ENCODE assay signal across 1 cellular context in the genomic region with DNA sequence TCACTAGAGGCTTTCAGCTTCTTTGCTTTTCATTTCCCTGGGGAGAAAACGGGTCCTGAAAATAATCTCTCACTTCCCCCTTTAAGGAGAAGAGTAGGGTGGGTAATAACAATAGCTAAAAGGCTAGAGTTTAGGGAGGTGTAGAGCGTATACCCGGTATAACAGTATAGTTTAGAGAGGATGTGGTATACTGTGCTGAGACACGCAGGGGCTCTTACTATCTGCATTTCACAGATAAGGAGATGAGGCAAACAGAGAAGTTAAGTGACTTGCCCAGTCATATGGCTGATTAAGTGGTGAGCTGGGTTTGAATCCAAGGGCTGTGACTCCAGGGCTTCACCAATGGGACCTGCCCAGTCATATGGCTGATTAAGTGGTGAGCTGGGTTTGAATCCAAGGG.
TF ChIP-seq lines count a peak whose summit lies in the region.

No MANE protein-coding gene starts in this region.

TF ChIP-seq in K562, 482 proteins besides CTCF, POLR2A, EP300 and RAD21 (continued from another document and continues in another):
- TF ChIP-seq, protein P1, sequence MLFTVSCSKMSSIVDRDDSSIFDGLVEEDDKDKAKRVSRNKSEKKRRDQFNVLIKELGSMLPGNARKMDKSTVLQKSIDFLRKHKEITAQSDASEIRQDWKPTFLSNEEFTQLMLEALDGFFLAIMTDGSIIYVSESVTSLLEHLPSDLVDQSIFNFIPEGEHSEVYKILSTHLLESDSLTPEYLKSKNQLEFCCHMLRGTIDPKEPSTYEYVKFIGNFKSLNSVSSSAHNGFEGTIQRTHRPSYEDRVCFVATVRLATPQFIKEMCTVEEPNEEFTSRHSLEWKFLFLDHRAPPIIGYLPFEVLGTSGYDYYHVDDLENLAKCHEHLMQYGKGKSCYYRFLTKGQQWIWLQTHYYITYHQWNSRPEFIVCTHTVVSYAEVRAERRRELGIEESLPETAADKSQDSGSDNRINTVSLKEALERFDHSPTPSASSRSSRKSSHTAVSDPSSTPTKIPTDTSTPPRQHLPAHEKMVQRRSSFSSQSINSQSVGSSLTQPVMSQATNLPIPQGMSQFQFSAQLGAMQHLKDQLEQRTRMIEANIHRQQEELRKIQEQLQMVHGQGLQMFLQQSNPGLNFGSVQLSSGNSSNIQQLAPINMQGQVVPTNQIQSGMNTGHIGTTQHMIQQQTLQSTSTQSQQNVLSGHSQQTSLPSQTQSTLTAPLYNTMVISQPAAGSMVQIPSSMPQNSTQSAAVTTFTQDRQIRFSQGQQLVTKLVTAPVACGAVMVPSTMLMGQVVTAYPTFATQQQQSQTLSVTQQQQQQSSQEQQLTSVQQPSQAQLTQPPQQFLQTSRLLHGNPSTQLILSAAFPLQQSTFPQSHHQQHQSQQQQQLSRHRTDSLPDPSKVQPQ (CRISPR knock-in tag; IDR thresholded peaks at IDR 0.05; ENCODE audit: borderline replicate concordance) = no peak
- TF ChIP-seq NR2F6 (CRISPR knock-in tag; IDR thresholded peaks at IDR 0.05) (no peak), NCOA1 (IDR thresholded peaks at IDR 0.05; ENCODE audit: low read depth) (no peak), ZNF274 (IDR thresholded peaks at IDR 0.05; ENCODE audit: borderline replicate concordance, low read depth, low read length) (no peak), NFE2 (IDR thresholded peaks at IDR 0.05; ENCODE audit: low read depth) (peak; percentile 63), ZNF134 (CRISPR knock-in tag; conservative IDR thresholded peaks at IDR 0.05) (no peak), FOXJ2 (tag; IDR thresholded peaks at IDR 0.05) (no peak), KDM5B (IDR thresholded peaks at IDR 0.05; ENCODE audit: insufficient replicate concordance, low read depth, low read length) (no peak), C11orf30 (IDR thresholded peaks at IDR 0.05; ENCODE audit: low read depth) (no peak), MAFF (IDR thresholded peaks at IDR 0.05; ENCODE audit: low read length) (no peak), POLR2H (tag; IDR thresholded peaks at IDR 0.05; ENCODE audit: low read depth) (no peak), RBBP5 (IDR thresholded peaks at IDR 0.05; ENCODE audit: borderline replicate concordance, insufficient read depth, low read length, poor library complexity, severe bottlenecking) (no peak), PHF21A (IDR thresholded peaks at IDR 0.05; ENCODE audit: borderline replicate concordance, low read depth) (no peak), TOE1 (IDR thresholded peaks at IDR 0.05; ENCODE audit: borderline replicate concordance) (no peak), TOE1 (CRISPR knock-in tag; IDR thresholded peaks at IDR 0.05; ENCODE audit: borderline replicate concordance, low read depth) (no peak), HNRNPL (IDR thresholded peaks at IDR 0.05; ENCODE audit: low read depth, low read length) (no peak), MTF1 (CRISPR knock-in tag; IDR thresholded peaks at IDR 0.05; ENCODE audit: borderline replicate concordance) (no peak), ZNF764 (CRISPR knock-in tag; IDR thresholded peaks at IDR 0.05; ENCODE audit: low read depth) (no peak), CREM (IDR thresholded peaks at IDR 0.05; ENCODE audit: low read depth) (peak; percentile 66), DNMT1 (IDR thresholded peaks at IDR 0.05) (no peak), POU5F1 (IDR thresholded peaks at IDR 0.05; ENCODE audit: borderline replicate concordance, low read depth, low read length, partially characterized antibody) (no peak), ZNF644 (tag; IDR thresholded peaks at IDR 0.05; ENCODE audit: low read depth) (no peak), MEIS2 (IDR thresholded peaks at IDR 0.05; ENCODE audit: partially characterized antibody) (no peak), ZNF124 (CRISPR knock-in tag; IDR thresholded peaks at IDR 0.05) (no peak), KDM2B (CRISPR knock-in tag; IDR thresholded peaks at IDR 0.05) (no peak), RBM25 (IDR thresholded peaks at IDR 0.05; ENCODE audit: low read depth, low read length, severe bottlenecking) (peak; percentile 66), ETV5 (CRISPR knock-in tag; IDR thresholded peaks at IDR 0.05; ENCODE audit: low read depth) (peak; percentile 48; the same call in 1 of the 2 replicates), STAG1 (CRISPR knock-in tag; IDR thresholded peaks at IDR 0.05; ENCODE audit: borderline replicate concordance) (no peak), EHMT2 (IDR thresholded peaks at IDR 0.05) (0 out of 2 replicates have a peak, but pooled peaks have one; percentile 19), GTF2E2 (tag; IDR thresholded peaks at IDR 0.05) (no peak), ZNF23 (CRISPR knock-in tag; IDR thresholded peaks at IDR 0.05) (no peak)
- TF ChIP-seq, protein P2, sequence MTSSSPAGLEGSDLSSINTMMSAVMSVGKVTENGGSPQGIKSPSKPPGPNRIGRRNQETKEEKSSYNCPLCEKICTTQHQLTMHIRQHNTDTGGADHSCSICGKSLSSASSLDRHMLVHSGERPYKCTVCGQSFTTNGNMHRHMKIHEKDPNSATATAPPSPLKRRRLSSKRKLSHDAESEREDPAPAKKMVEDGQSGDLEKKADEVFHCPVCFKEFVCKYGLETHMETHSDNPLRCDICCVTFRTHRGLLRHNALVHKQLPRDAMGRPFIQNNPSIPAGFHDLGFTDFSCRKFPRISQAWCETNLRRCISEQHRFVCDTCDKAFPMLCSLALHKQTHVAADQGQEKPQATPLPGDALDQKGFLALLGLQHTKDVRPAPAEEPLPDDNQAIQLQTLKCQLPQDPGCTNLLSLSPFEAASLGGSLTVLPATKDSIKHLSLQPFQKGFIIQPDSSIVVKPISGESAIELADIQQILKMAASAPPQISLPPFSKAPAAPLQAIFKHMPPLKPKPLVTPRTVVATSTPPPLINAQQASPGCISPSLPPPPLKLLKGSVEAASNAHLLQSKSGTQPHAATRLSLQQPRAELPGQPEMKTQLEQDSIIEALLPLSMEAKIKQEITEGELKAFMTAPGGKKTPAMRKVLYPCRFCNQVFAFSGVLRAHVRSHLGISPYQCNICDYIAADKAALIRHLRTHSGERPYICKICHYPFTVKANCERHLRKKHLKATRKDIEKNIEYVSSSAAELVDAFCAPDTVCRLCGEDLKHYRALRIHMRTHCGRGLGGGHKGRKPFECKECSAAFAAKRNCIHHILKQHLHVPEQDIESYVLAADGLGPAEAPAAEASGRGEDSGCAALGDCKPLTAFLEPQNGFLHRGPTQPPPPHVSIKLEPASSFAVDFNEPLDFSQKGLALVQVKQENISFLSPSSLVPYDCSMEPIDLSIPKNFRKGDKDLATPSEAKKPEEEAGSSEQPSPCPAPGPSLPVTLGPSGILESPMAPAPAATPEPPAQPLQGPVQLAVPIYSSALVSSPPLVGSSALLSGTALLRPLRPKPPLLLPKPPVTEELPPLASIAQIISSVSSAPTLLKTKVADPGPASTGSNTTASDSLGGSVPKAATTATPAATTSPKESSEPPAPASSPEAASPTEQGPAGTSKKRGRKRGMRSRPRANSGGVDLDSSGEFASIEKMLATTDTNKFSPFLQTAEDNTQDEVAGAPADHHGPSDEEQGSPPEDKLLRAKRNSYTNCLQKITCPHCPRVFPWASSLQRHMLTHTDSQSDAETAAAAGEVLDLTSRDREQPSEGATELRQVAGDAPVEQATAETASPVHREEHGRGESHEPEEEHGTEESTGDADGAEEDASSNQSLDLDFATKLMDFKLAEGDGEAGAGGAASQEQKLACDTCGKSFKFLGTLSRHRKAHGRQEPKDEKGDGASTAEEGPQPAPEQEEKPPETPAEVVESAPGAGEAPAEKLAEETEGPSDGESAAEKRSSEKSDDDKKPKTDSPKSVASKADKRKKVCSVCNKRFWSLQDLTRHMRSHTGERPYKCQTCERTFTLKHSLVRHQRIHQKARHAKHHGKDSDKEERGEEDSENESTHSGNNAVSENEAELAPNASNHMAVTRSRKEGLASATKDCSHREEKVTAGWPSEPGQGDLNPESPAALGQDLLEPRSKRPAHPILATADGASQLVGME (CRISPR knock-in tag; IDR thresholded peaks at IDR 0.05) = no peak
- TF ChIP-seq, protein P3, sequence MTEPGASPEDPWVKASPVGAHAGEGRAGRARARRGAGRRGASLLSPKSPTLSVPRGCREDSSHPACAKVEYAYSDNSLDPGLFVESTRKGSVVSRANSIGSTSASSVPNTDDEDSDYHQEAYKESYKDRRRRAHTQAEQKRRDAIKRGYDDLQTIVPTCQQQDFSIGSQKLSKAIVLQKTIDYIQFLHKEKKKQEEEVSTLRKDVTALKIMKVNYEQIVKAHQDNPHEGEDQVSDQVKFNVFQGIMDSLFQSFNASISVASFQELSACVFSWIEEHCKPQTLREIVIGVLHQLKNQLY (CRISPR knock-in tag; conservative IDR thresholded peaks at IDR 0.05) = no peak
- TF ChIP-seq, protein P4, sequence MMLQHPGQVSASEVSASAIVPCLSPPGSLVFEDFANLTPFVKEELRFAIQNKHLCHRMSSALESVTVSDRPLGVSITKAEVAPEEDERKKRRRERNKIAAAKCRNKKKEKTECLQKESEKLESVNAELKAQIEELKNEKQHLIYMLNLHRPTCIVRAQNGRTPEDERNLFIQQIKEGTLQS (IDR thresholded peaks at IDR 0.05) = peak; percentile 40; the same call in 1 of the 2 replicates
- TF ChIP-seq, protein P4 (CRISPR knock-in tag; conservative IDR thresholded peaks at IDR 0.05) = no peak
- TF ChIP-seq, protein P5, sequence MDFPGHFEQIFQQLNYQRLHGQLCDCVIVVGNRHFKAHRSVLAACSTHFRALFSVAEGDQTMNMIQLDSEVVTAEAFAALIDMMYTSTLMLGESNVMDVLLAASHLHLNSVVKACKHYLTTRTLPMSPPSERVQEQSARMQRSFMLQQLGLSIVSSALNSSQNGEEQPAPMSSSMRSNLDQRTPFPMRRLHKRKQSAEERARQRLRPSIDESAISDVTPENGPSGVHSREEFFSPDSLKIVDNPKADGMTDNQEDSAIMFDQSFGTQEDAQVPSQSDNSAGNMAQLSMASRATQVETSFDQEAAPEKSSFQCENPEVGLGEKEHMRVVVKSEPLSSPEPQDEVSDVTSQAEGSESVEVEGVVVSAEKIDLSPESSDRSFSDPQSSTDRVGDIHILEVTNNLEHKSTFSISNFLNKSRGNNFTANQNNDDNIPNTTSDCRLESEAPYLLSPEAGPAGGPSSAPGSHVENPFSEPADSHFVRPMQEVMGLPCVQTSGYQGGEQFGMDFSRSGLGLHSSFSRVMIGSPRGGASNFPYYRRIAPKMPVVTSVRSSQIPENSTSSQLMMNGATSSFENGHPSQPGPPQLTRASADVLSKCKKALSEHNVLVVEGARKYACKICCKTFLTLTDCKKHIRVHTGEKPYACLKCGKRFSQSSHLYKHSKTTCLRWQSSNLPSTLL (IDR thresholded peaks at IDR 0.05) = no peak
- TF ChIP-seq, protein P6, sequence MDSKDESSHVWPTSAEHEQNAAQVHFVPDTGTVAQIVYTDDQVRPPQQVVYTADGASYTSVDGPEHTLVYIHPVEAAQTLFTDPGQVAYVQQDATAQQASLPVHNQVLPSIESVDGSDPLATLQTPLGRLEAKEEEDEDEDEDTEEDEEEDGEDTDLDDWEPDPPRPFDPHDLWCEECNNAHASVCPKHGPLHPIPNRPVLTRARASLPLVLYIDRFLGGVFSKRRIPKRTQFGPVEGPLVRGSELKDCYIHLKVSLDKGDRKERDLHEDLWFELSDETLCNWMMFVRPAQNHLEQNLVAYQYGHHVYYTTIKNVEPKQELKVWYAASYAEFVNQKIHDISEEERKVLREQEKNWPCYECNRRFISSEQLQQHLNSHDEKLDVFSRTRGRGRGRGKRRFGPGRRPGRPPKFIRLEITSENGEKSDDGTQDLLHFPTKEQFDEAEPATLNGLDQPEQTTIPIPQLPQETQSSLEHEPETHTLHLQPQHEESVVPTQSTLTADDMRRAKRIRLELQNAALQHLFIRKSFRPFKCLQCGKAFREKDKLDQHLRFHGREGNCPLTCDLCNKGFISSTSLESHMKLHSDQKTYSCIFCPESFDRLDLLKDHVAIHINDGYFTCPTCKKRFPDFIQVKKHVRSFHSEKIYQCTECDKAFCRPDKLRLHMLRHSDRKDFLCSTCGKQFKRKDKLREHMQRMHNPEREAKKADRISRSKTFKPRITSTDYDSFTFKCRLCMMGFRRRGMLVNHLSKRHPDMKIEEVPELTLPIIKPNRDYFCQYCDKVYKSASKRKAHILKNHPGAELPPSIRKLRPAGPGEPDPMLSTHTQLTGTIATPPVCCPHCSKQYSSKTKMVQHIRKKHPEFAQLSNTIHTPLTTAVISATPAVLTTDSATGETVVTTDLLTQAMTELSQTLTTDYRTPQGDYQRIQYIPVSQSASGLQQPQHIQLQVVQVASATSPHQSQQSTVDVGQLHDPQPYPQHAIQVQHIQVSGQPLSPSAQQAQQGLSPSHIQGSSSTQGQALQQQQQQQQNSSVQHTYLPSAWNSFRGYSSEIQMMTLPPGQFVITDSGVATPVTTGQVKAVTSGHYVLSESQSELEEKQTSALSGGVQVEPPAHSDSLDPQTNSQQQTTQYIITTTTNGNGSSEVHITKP (IDR thresholded peaks at IDR 0.05; ENCODE audit: partially characterized antibody) = no peak
- TF ChIP-seq, protein P7, sequence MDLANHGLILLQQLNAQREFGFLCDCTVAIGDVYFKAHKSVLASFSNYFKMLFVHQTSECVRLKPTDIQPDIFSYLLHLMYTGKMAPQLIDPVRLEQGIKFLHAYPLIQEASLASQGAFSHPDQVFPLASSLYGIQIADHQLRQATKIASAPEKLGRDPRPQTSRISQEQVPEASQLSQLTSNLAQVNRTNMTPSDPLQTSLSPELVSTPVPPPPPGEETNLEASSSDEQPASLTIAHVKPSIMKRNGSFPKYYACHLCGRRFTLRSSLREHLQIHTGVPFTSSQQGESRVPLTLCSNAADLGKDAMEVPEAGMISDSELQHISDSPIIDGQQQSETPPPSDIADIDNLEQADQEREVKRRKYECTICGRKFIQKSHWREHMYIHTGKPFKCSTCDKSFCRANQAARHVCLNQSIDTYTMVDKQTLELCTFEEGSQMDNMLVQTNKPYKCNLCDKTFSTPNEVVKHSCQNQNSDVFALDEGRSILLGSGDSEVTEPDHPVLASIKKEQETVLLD (IDR thresholded peaks at IDR 0.05) = no peak
- TF ChIP-seq, protein P8, sequence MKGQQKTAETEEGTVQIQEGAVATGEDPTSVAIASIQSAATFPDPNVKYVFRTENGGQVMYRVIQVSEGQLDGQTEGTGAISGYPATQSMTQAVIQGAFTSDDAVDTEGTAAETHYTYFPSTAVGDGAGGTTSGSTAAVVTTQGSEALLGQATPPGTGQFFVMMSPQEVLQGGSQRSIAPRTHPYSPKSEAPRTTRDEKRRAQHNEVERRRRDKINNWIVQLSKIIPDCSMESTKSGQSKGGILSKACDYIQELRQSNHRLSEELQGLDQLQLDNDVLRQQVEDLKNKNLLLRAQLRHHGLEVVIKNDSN (CRISPR knock-in tag; IDR thresholded peaks at IDR 0.05) = no peak
- TF ChIP-seq, protein P9, sequence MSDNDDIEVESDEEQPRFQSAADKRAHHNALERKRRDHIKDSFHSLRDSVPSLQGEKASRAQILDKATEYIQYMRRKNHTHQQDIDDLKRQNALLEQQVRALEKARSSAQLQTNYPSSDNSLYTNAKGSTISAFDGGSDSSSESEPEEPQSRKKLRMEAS (CRISPR knock-in tag; IDR thresholded peaks at IDR 0.05) = no peak
- TF ChIP-seq, protein P10, sequence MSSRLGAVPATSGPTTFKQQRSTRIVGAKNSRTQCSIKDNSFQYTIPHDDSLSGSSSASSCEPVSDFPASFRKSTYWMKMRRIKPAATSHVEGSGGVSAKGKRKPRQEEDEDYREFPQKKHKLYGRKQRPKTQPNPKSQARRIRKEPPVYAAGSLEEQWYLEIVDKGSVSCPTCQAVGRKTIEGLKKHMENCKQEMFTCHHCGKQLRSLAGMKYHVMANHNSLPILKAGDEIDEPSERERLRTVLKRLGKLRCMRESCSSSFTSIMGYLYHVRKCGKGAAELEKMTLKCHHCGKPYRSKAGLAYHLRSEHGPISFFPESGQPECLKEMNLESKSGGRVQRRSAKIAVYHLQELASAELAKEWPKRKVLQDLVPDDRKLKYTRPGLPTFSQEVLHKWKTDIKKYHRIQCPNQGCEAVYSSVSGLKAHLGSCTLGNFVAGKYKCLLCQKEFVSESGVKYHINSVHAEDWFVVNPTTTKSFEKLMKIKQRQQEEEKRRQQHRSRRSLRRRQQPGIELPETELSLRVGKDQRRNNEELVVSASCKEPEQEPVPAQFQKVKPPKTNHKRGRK (tag; IDR thresholded peaks at IDR 0.05) = no peak
